25 cellular contexts compared by ENCODE assay signal in the genomic region with DNA sequence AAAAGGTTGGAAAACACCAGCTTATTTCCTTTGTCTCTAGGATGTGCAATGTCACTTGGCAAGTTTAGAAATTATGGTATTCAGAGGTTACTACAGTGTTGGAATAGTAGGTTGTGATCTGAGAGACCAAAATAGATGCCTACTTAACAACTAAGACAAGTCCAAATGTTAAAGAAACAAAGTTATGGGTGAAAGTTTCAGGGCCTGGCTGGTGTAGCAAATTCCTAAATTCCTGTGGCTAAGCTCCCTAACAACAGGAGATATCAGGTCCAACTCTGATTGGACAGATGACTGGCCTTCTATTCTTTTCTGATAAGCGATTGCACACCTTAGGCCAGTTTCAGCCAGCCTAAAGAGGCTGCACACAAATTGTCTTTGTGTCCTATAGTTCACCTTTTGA.
DNase-seq lines count a peak whose midpoint lies in the region; ATAC-seq, FAIRE-seq and TF ChIP-seq lines count a peak whose summit lies in the region.
"Had no signal": no experiment of that assay in that cellular context is flagged by ENCODE, and none has a peak within 500 bp of the region (broad histone marks: within the 10 kb centered on the region; RNA-seq: fewer than 3 reads in every experiment).

No MANE protein-coding gene starts in this region.

- H3K18ac ChIP-seq in H1 (ENCODE audit: extremely low read depth, low read length) = no peak overlapping the region

- H3K14ac ChIP-seq in H1 (ENCODE audit: insufficient read length) = no peak overlapping the region

- no peak overlapping the region for H4K5ac ChIP-seq in H1 (ENCODE audit: insufficient read length, low read depth, low read length)

- no peak overlapping the region for H3K27ac ChIP-seq in AG04450 (ENCODE audit: low read depth, low read length)
- H3K27ac ChIP-seq in H1 (ENCODE audit: low read depth, low read length) = no peak overlapping the region
- H3K27ac ChIP-seq in mesodermal cell (ENCODE audit: low read depth, low read length, severe bottlenecking) = peak overlapping the region; percentile 54
- no peak overlapping the region for H3K27ac ChIP-seq in ovary
- H3K27ac ChIP-seq: hepatocyte, skin epidermis, stomach, upper lobe of right lung had no signal

- no peak overlapping the region for H3K4me2 ChIP-seq in H1 (ENCODE audit: insufficient read depth in 1 of 2, low read depth in 2 of 2, low read length in 2 of 2)
- H3K4me2 ChIP-seq: hepatocyte had no signal

- no peak overlapping the region for H3K4ac ChIP-seq in H1 (replicated peaks; ENCODE audit: insufficient read length, low read depth, low read length)

- H3K56ac ChIP-seq in H1 (replicated peaks; ENCODE audit: insufficient read length, low read depth, low read length) = no peak overlapping the region

- no peak overlapping the region for H4K8ac ChIP-seq in H1 (ENCODE audit: extremely low read depth, insufficient read depth, low read length)

- CTCF ChIA-PET in AG04450 (lab: Charles Lee) = no interaction called here
- CTCF ChIA-PET in H1 (lab: Charles Lee; ENCODE audit: partially characterized antibody) = interaction anchor here (2.1 kb wide), 1 partner anchor 353 kb away, joined by 7 read pairs; no protein-coding TSS in a partner anchor

- H2BK12ac ChIP-seq in H1 (ENCODE audit: low read depth, low read length) = no peak overlapping the region

- H2BK15ac ChIP-seq in H1 (ENCODE audit: low read length) = no peak overlapping the region; the same call in 1 of the 2 replicates

- H2BK20ac ChIP-seq in H1 (ENCODE audit: low read length) = peak overlapping the region; percentile 84; the same call in 1 of the 2 replicates

- H3K9me3 ChIP-seq in AG04450 (ENCODE audit: control insufficient read depth, insufficient read depth, low read length) (no peaks in the 10 kb centered on the region), H1 (ENCODE audit: insufficient read depth in 2 of 2, low read depth in 1 of 2, low read length in 1 of 2) (no peaks in the 10 kb centered on the region), mesodermal cell (ENCODE audit: control insufficient read depth, low read length) (no peaks in the 10 kb centered on the region), ovary (no peaks in the 10 kb centered on the region)
- H3K9me3 ChIP-seq: upper lobe of right lung had no signal

- no peak overlapping the region for H3K23ac ChIP-seq in H1 (ENCODE audit: insufficient read length)

- 0 out of 2 replicates have a peak overlapping the region, but pooled peaks have one; percentile 79 for H2BK5ac ChIP-seq in H1 (ENCODE audit: low read depth, low read length)

- no peak overlapping the region for H3K9ac ChIP-seq in H1 (replicated peaks in 1 of 4; ENCODE audit: extremely low read depth in 1 of 4, low read depth in 3 of 4, low read length in 3 of 4)

- no peak overlapping the region for H4K91ac ChIP-seq in H1 (replicated peaks; ENCODE audit: insufficient read length, low read length)

- no peak for ATAC-seq in HG02970 (IDR thresholded peaks at IDR 0.05; ENCODE audit: low FRiP score, unreplicated experiment)
- ATAC-seq: natural killer cell, upper lobe of right lung had no signal

- 96% methylated on average over 1 of the region's 1 CpG; no CpG with 5 or more reads in 1 of the 2 experiments for WGBS in H1 (ENCODE audit: extremely low coverage in 1 of 2, insufficient coverage in 1 of 2, insufficient read length in 1 of 2, insufficient replicate concordance in 2 of 2, low coverage in 1 of 2, low lambda C conversion rate in 2 of 2, missing lambda C conversion rate in 1 of 2), 2 experiments
- 75 to 100% methylated on average over 1 of the region's 1 CpG for WGBS in mesodermal cell (ENCODE audit: insufficient coverage in 2 of 2), 2 experiments
- 61 to 74% (median 64%) methylated on average over 1 of the region's 1 CpG for WGBS in ovary, 3 donors

- no peak for TF ChIP-seq POLR2A in H1 (IDR thresholded peaks at IDR 0.05; ENCODE audit: control extremely low read depth in 1 of 2, low read depth in 2 of 2, low read length in 2 of 2)
- no peak for TF ChIP-seq POLR2A in ovary (IDR thresholded peaks at IDR 0.05)

- H3K4me3 ChIP-seq in AG04450 (ENCODE audit: low read depth, low read length) = no peak overlapping the region
- H3K4me3 ChIP-seq in H1 (ENCODE audit: extremely low read depth in 1 of 4, insufficient read depth in 2 of 4, low read depth in 3 of 4, low read length in 4 of 4) = no peak overlapping the region
- H3K4me3 ChIP-seq in mesodermal cell (ENCODE audit: extremely low read depth, insufficient read depth, low read length, poor library complexity, severe bottlenecking) = no peak overlapping the region
- H3K4me3 ChIP-seq in ovary = no peak overlapping the region
- H3K4me3 ChIP-seq: hepatocyte, skin epidermis, stomach, upper lobe of right lung had no signal

- H3K79me2 ChIP-seq in H1 (ENCODE audit: control insufficient read depth in 1 of 2, insufficient read depth in 2 of 2, low read length in 2 of 2) = no peaks in the 10 kb centered on the region
- H3K79me2 ChIP-seq: hepatocyte had no signal

- no peaks in the 10 kb centered on the region for H4K20me1 ChIP-seq in H1 (replicated peaks in 1 of 2; ENCODE audit: control insufficient read depth in 1 of 2, insufficient read depth in 2 of 2, low read length in 2 of 2)

- TF ChIP-seq CTCF in AG04450 (IDR thresholded peaks at IDR 0.05; ENCODE audit: low read depth, low read length) (no peak), H1 (IDR thresholded peaks at IDR 0.05; ENCODE audit: control extremely low read depth in 1 of 3, insufficient read depth in 1 of 3, low read depth in 1 of 3, low read length in 3 of 3) (no peak), ovary (IDR thresholded peaks at IDR 0.05) (no peak)

- no peak for TF ChIP-seq EP300 in H1 (IDR thresholded peaks at IDR 0.05; ENCODE audit: borderline replicate concordance in 1 of 2, low read depth in 2 of 2, low read length in 2 of 2)
- no peak for TF ChIP-seq EP300 in ovary (IDR thresholded peaks at IDR 0.05)

- no peak overlapping the region for H2AFZ ChIP-seq in H1 (ENCODE audit: low read length)
- H2AFZ ChIP-seq: hepatocyte had no signal

- TF ChIP-seq RAD21 in H1 (IDR thresholded peaks at IDR 0.05 in 1 of 2, conservative IDR thresholded peaks at IDR 0.05 in 1 of 2; ENCODE audit: low read depth in 2 of 2, low read length in 2 of 2) = no peak

- DNase-seq in AG04450 (ENCODE audit: low read depth, low spot score) (peak; percentile 1), LHCN-M2 (ENCODE audit: low read depth) (peak; percentile 8), H1 (ENCODE audit: low read depth in 1 of 2, low spot score in 2 of 2) (no peak), AG20443 (ENCODE audit: low spot score) (no peak), ovary (no peak)
- no peak for DNase-seq in central memory CD4-positive, alpha-beta T cell
- DNase-seq: activated CD4-positive, alpha-beta T cell treated with anti-CD3 and anti-CD28 coated beads, Interleukin-2, amount 10 ng/mL, durations not matched to agents 24 days and 14 days; activated effector memory CD4-positive, alpha-beta T cell treated with Interleukin-2 at 50 U/mL for 16 hours; amygdala; CD4-positive, alpha-beta T cell; Kasumi-1; mammary epithelial cell; natural killer cell; NCI-H1092; NCI-H2081 treated with DMSO at 0.1 percent for 48 hours; NCI-H510A; stomach; upper lobe of right lung had no signal

- intact Hi-C loops in ovary (cut with DNase I) = no loop called here

- POLR2A ChIA-PET in AG04450 (lab: Yijun Ruan, JAX) (no interaction called here), H1 (lab: Charles Lee; ENCODE audit: partially characterized antibody) (interaction anchor here (0.8 kb wide), 1 partner anchor 9 kb away, joined by 3 read pairs; no protein-coding TSS in a partner anchor)

- H3K4me1 ChIP-seq in H1 (replicated peaks in 1 of 4; ENCODE audit: control insufficient read depth in 3 of 4, insufficient read depth in 4 of 4, low read length in 3 of 4) = peaks cover 0 to 6% (median 1%) of the 10 kb centered on the region in 4 experiments; a peak in 3 of 7 replicates
- H3K4me1 ChIP-seq in mesodermal cell (ENCODE audit: control insufficient read depth, insufficient read depth, low read length, poor library complexity, severe bottlenecking) = peaks cover 23% of the 10 kb centered on the region
- no peaks in the 10 kb centered on the region for H3K4me1 ChIP-seq in ovary (ENCODE audit: insufficient read depth)
- H3K4me1 ChIP-seq: stomach, upper lobe of right lung had no signal

- H2BK120ac ChIP-seq in H1 (replicated peaks; ENCODE audit: low read depth, low read length) = peak overlapping the region; percentile 50

- FAIRE-seq in H1 (lab: Jason Lieb, UNC) = no peak
- FAIRE-seq: colon, endometrium, islet of Langerhans had no signal

- no peaks in the 10 kb centered on the region for H3K79me1 ChIP-seq in H1 (ENCODE audit: low read depth, low read length)

- H3K23me2 ChIP-seq in H1 (ENCODE audit: low read depth, low read length) = no peaks in the 10 kb centered on the region

- H3K36me3 ChIP-seq in H1 (ENCODE audit: control insufficient read depth in 2 of 4, insufficient read depth in 4 of 4, low read length in 3 of 4) = no peaks in the 10 kb centered on the region
- H3K36me3 ChIP-seq in mesodermal cell (ENCODE audit: control insufficient read depth, insufficient read depth, low read length) = no peaks in the 10 kb centered on the region
- H3K36me3 ChIP-seq in ovary = no peaks in the 10 kb centered on the region
- H3K36me3 ChIP-seq: stomach, upper lobe of right lung had no signal

- no peak overlapping the region for H2AK5ac ChIP-seq in H1 (ENCODE audit: low read depth, low read length)

- H3K27me3 ChIP-seq in AG04450 (ENCODE audit: control insufficient read depth, insufficient read depth, low read length) (no peaks in the 10 kb centered on the region), H1 (replicated peaks in 1 of 4; ENCODE audit: control insufficient read depth in 3 of 4, extremely low read depth in 1 of 4, insufficient read depth in 3 of 4, low read length in 3 of 4) (no peaks in the 10 kb centered on the region), ovary (no peaks in the 10 kb centered on the region)
- H3K27me3 ChIP-seq: hepatocyte, stomach, upper lobe of right lung had no signal

TF ChIP-seq in H1, 55 proteins besides CTCF, POLR2A, EP300 and RAD21:
- TF ChIP-seq SAP30 (IDR thresholded peaks at IDR 0.05; ENCODE audit: insufficient read depth, insufficient replicate concordance, low read length) = no peak
- TF ChIP-seq CEBPB (IDR thresholded peaks at IDR 0.05; ENCODE audit: low read depth, low read length) = no peak
- TF ChIP-seq EZH2 (IDR thresholded peaks at IDR 0.05; ENCODE audit: low read depth, low read length, severe bottlenecking) = no peak
- no peak for TF ChIP-seq TEAD4 (IDR thresholded peaks at IDR 0.05; ENCODE audit: low read depth, low read length)
- no peak for TF ChIP-seq TAF7 (optimal IDR thresholded peaks at IDR 0.05; ENCODE audit: borderline replicate concordance, low read depth, low read length)
- TF ChIP-seq ZNF274 (IDR thresholded peaks at IDR 0.05; ENCODE audit: borderline replicate concordance, extremely low read depth, low read length) = no peak

Comparison
In these comparisons a context has a peak if more than half of its experiments do, and no peak if none do; other contexts are left out.
1. DNase-seq: peak in AG04450 (single experiment) and LHCN-M2 (single experiment); none in H1 (0 of 2), central memory CD4-positive, alpha-beta T cell (single experiment), AG20443 (single experiment) and ovary (0 of 5).